Comparison of ENCODE assay signal across 18 cellular contexts in the genomic region with DNA sequence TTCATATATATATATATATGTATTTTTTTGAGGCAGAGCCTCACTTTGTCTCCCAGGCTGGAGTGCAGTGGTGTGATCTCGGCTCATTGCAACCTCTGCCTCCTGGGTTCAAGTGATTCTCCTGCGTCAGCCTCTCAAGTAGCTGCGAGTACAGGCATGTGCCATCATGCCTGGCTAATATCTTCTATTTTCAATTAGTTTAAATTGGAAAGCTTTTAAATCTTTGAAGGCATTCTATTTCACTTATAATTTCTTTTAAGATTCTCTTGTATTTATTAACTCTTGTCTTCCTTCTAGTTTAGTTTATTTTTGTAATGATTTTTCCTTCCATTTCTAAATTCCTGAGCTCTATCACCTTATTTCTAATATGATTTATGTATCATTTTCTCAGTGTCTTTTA.
DNase-seq lines count a peak whose midpoint lies in the region; ATAC-seq, FAIRE-seq and TF ChIP-seq lines count a peak whose summit lies in the region.
"Had no signal": no experiment of that assay in that cellular context is flagged by ENCODE, and none has a peak within 500 bp of the region (broad histone marks: within the 10 kb centered on the region; RNA-seq: fewer than 3 reads in every experiment).

No MANE protein-coding gene starts in this region.

- TF ChIP-seq CTCF in chondrocyte (IDR thresholded peaks at IDR 0.05) (no peak), mesothelial cell of epicardium (IDR thresholded peaks at IDR 0.05; ENCODE audit: unreplicated experiment) (no peak), nephron progenitor cell (IDR thresholded peaks at IDR 0.05) (no peak)

- H3K9me2 ChIP-seq in GM23248 (ENCODE audit: insufficient read depth), result no peaks in the 10 kb centered on the region

- H3K79me2 ChIP-seq in GM23248 (ENCODE audit: insufficient read depth), result peaks cover 98% of the 10 kb centered on the region

- no peaks in the 10 kb centered on the region for H4K20me1 ChIP-seq in GM23248 (ENCODE audit: insufficient read depth)

- ATAC-seq in activated T-cell treated with anti-CD3 and anti-CD28 coated beads, Interleukin-2, amount 50 U/mL, for 72 hours (replicated peaks in 1 of 2), result no peak
- ATAC-seq: Panc1, Right ventricle myocardium inferior had no signal

- peaks cover 7% of the 10 kb centered on the region; the same call in 1 of the 2 replicates for H3K36me3 ChIP-seq in GM23248 (ENCODE audit: low read depth)

- no peak overlapping the region for H3K4me3 Mint-ChIP-seq in chondrocyte (ENCODE audit: unreplicated experiment)
- no peak overlapping the region for H3K4me3 Mint-ChIP-seq in mesothelial cell of epicardium
- no peak overlapping the region for H3K4me3 Mint-ChIP-seq in nephron progenitor cell
- no peak overlapping the region for H3K4me3 Mint-ChIP-seq in activated T-cell treated with anti-CD3 and anti-CD28 coated beads, Interleukin-2, amount 50 U/mL, for 72 hours

- H3K4me1 Mint-ChIP-seq in chondrocyte (ENCODE audit: low read depth) (peaks cover 30% of the 10 kb centered on the region), mesothelial cell of epicardium (peaks cover 8% of the 10 kb centered on the region), nephron progenitor cell (no peaks in the 10 kb centered on the region)
- H3K4me1 Mint-ChIP-seq in activated T-cell treated with anti-CD3 and anti-CD28 coated beads, Interleukin-2, amount 50 U/mL, for 72 hours (ENCODE audit: low read depth), result no peaks in the 10 kb centered on the region

- H3K27me3 ChIP-seq in GM23248 (replicated peaks; ENCODE audit: insufficient read depth), result no peaks in the 10 kb centered on the region

- H3K27ac ChIP-seq in GM23248, result peak overlapping the region; percentile 62
- H3K27ac ChIP-seq: KMS-11 had no signal

- peaks cover 29% of the 10 kb centered on the region for H3K4me1 ChIP-seq in GM23248 (ENCODE audit: insufficient read depth)

- H3K4me2 ChIP-seq in GM23248 (ENCODE audit: unreplicated experiment), result peak overlapping the region; percentile 67
- H3K4me2 ChIP-seq: KMS-11 had no signal

- DNase-seq in GM23248 (no peak), chondrocyte (ENCODE audit: low spot score) (no peak), mesothelial cell of epicardium (ENCODE audit: low spot score in 2 of 2, unreplicated experiment in 2 of 2) (no peak), putamen (ENCODE audit: low spot score) (no peak), nephron progenitor cell (no peak)
- DNase-seq in activated T-cell treated with anti-CD3 and anti-CD28 coated beads, Interleukin-2, amount 50 U/mL, for 72 hours, result no peak
- DNase-seq: C1 segment of cervical spinal cord, DND-41, NCI-H1048, NCI-H1436, NCI-H1930, NCI-H446 treated with DMSO at 0.1 percent for 48 hours, NCI-H69 had no signal

- H3F3A ChIP-seq in GM23248 (ENCODE audit: insufficient read depth), result peaks cover 25% of the 10 kb centered on the region; the same call in 1 of the 2 replicates

- H3K4me3 ChIP-seq in GM23248, result no peak overlapping the region

- no peak overlapping the region for H3K9ac ChIP-seq in GM23248
- H3K9ac ChIP-seq: KMS-11 had no signal

- H3K36me3 Mint-ChIP-seq in chondrocyte (ENCODE audit: low read depth) (peaks cover 1% of the 10 kb centered on the region), mesothelial cell of epicardium (peaks cover 22% of the 10 kb centered on the region), nephron progenitor cell (ENCODE audit: low read depth) (peaks cover 38% of the 10 kb centered on the region)
- no peaks in the 10 kb centered on the region for H3K36me3 Mint-ChIP-seq in activated T-cell treated with anti-CD3 and anti-CD28 coated beads, Interleukin-2, amount 50 U/mL, for 72 hours (ENCODE audit: insufficient read depth in 2 of 2)

- H2AFZ ChIP-seq in GM23248, result peak overlapping the region; percentile 58; the same call in 1 of the 2 replicates

- peak overlapping the region; percentile 29 for H3K27ac Mint-ChIP-seq in chondrocyte (ENCODE audit: unreplicated experiment)
- peak overlapping the region; percentile 66 for H3K27ac Mint-ChIP-seq in mesothelial cell of epicardium
- no peak overlapping the region for H3K27ac Mint-ChIP-seq in nephron progenitor cell
- H3K27ac Mint-ChIP-seq in activated T-cell treated with anti-CD3 and anti-CD28 coated beads, Interleukin-2, amount 50 U/mL, for 72 hours, result no peak overlapping the region

- in situ Hi-C loops in GM23248 (cut with MboI), result no loop called here

- WGBS in GM23248 (ENCODE audit: low coverage in 1 of 2, low lambda C conversion rate in 2 of 2, missing lambda C conversion rate in 2 of 2), 2 experiments, result 94 to 97% methylated on average over 3 of the region's 3 CpGs

- H3K9me3 ChIP-seq in GM23248 (ENCODE audit: low read depth), result no peaks in the 10 kb centered on the region

- H3K27me3 Mint-ChIP-seq in chondrocyte (ENCODE audit: low read depth) (no peaks in the 10 kb centered on the region), mesothelial cell of epicardium (ENCODE audit: low read depth) (no peaks in the 10 kb centered on the region), nephron progenitor cell (ENCODE audit: low read depth, poor library complexity) (no peaks in the 10 kb centered on the region)
- no peaks in the 10 kb centered on the region for H3K27me3 Mint-ChIP-seq in activated T-cell treated with anti-CD3 and anti-CD28 coated beads, Interleukin-2, amount 50 U/mL, for 72 hours (ENCODE audit: low read depth)

- FAIRE-seq in A204.1 (lab: Jason Lieb, UNC), result peak; percentile 76
- FAIRE-seq: H54 had no signal

- H3K9me3 Mint-ChIP-seq in chondrocyte (ENCODE audit: low read depth) (peaks cover 2% of the 10 kb centered on the region), mesothelial cell of epicardium (peaks cover 13% of the 10 kb centered on the region), nephron progenitor cell (peaks cover 21% of the 10 kb centered on the region)
- H3K9me3 Mint-ChIP-seq in activated T-cell treated with anti-CD3 and anti-CD28 coated beads, Interleukin-2, amount 50 U/mL, for 72 hours, result peaks cover 1% of the 10 kb centered on the region in 2 donors

Comparison
In these comparisons a context has a peak if more than half of its experiments do, and no peak if none do; other contexts are left out.
1. H3K27ac Mint-ChIP-seq: peak in chondrocyte (single experiment) and mesothelial cell of epicardium (single experiment); none in nephron progenitor cell (single experiment) and activated T-cell treated with anti-CD3 and anti-CD28 coated beads, Interleukin-2, amount 50 U/mL, for 72 hours (single experiment).